1 cellular context compared by ENCODE assay signal in the genomic region with DNA sequence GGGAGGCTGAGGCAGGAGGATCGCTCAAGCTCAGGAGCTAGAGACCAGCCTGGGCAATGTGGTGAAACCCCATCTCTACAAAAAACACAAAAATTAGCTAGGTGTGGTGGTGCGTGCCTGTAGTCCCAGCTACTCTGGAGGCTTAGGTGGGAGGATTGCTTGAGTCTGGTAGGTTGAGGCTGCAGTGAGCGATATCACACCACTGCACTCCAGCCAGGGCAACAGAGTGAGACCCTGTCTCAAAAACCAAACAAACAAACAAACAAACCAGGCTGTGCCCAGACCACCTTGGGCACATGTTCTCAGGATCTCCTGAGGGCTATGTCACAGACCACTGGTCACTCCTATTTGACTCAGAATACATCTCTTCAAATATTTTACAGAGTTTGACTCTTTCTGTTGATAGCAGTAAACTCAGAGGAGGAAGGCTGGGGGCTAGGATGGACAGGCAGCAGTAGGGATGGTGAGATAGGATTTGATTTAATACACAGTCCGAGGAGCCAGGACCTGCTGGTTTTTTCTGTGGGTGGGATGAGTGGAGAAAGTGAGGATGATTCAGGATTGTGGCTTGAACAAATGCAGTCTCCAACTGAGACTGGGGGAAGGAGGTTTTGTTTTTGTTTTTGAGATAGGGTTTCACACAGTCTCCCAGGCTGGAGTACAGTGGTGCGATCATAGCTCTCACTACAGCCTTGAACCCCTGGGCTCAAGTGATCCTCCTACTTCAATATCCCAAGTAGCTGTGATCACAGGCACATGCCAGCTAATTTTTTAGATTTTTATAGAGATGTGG.
A peak's percentile ranks its signal among the peaks of the same experiment; 100 is the strongest.
TF ChIP-seq lines count a peak whose summit lies in the region.

No MANE protein-coding gene starts in this region.

TF ChIP-seq in HEK293, 187 proteins besides CTCF, POLR2A, EP300 and RAD21:
- TF ChIP-seq ZFHX2 (tag by site-specific recombination; conservative IDR thresholded peaks at IDR 0.05) (peak; percentile 20; the same call in 1 of the 2 replicates), ZBTB8A (tag by site-specific recombination; IDR thresholded peaks at IDR 0.05) (no peak)
